In the genomic region with DNA sequence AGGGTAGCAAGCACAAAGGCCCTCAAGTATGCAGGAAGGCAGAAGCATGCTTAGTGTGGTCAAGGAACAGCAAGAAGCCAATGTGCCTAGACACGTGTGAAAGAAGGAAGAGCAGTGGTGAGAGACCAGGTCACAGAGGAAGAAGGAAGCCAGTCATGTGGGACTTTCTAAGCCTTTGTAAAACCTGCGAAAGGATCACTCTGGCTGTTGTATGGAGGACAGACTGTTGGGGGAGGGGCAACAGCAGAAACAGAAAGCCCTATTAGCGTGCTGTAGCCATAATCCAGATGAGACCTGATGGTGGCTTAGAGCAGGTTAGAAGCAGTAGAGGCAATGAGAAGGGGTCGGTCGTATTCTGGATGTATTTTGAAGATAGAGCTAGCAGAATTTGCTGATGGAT, we compare ENCODE assay signal across 28 cellular contexts. TPM values are rescaled to one million over a fixed set of nuclear protein-coding genes. Genes with fewer than 3 reads are reported as not detected.
DNase-seq lines count a peak whose midpoint lies in the region; ATAC-seq, FAIRE-seq and TF ChIP-seq lines count a peak whose summit lies in the region.
"Had no signal": no experiment of that assay in that cellular context is flagged by ENCODE, and none has a peak within 500 bp of the region (broad histone marks: within the 10 kb centered on the region; RNA-seq: fewer than 3 reads in every experiment).

No MANE protein-coding gene starts in this region.

- peaks cover 54% of the 10 kb centered on the region for H3F3A ChIP-seq in neural progenitor cell (ENCODE audit: low read depth)

- TF ChIP-seq EP300 in GM12878 (IDR thresholded peaks at IDR 0.05; ENCODE audit: borderline replicate concordance in 1 of 2, control insufficient read depth in 1 of 2, low read depth in 2 of 2, low read length in 2 of 2): no peak

- H3K4me2 ChIP-seq in GM12878 (ENCODE audit: control insufficient read depth, insufficient read depth): no peak overlapping the region; the same call in 1 of the 2 replicates
- H3K4me2 ChIP-seq in neural progenitor cell: no peak overlapping the region
- H3K4me2 ChIP-seq: KMS-11 had no signal

- H3K4me3 ChIP-seq in GM12878 (no peak overlapping the region), neural progenitor cell (no peak overlapping the region)
- H3K4me3 ChIP-seq: heart left ventricle, skin epidermis, thoracic aorta, vagina had no signal

- no peak overlapping the region for H3K27ac ChIP-seq in GM12878 (ENCODE audit: control insufficient read depth, insufficient read depth)
- H3K27ac ChIP-seq in neural progenitor cell: no peak overlapping the region
- H3K27ac ChIP-seq: heart left ventricle, KMS-11, skin epidermis, thoracic aorta, vagina had no signal

- ATAC-seq in GM12878: peak; percentile 46
- ATAC-seq: heart left ventricle; left colon; naive thymus-derived CD4-positive, alpha-beta T cell; stimulated activated effector memory CD8-positive, alpha-beta T cell treated with anti-CD3 and anti-CD28 coated beads, Interleukin-12 subunit alpha, Interleukin-12 subunit beta, amount 100 ng/mL, for 72 hours had no signal

- in situ Hi-C loops in GM12878 (cut with MboI): no loop called here

- peaks cover 24% of the 10 kb centered on the region for H3K4me1 Mint-ChIP-seq in activated naive CD4-positive, alpha-beta T cell treated with anti-CD3 and anti-CD28 coated beads, Interleukin-2, amount 10 ng/mL, durations not matched to agents 7 days and 5 days
- H3K4me1 Mint-ChIP-seq in IgD-negative memory B cell (peaks cover 3 to 16% (median 12%) of the 10 kb centered on the region in 3 donors), neural progenitor cell (peaks cover 59% of the 10 kb centered on the region)

- H4K20me1 ChIP-seq in GM12878 (ENCODE audit: control insufficient read depth, insufficient read depth): no peaks in the 10 kb centered on the region
- H4K20me1 ChIP-seq in neural progenitor cell (ENCODE audit: low read depth): no peaks in the 10 kb centered on the region

- H3K79me2 ChIP-seq in GM12878 (ENCODE audit: control insufficient read depth, insufficient read depth, low read length) (no peaks in the 10 kb centered on the region), neural progenitor cell (ENCODE audit: low read depth) (peaks cover 8% of the 10 kb centered on the region)

- 35% methylated on average over 5 of the region's 5 CpGs for WGBS in GM12878 (ENCODE audit: insufficient coverage, insufficient replicate concordance, low lambda C conversion rate, missing lambda C conversion rate)

- POLR2A ChIA-PET in GM12878 (lab: Charles Lee): interaction anchor here (1.2 to 2.1 kb wide), 2 partner anchors 8 to 21 kb away, joined by 4 to 7 read pairs; partner anchors contain the start of gene PTMS

- no peak overlapping the region for H3K9ac ChIP-seq in GM12878 (ENCODE audit: control insufficient read depth, insufficient read depth, low read length)
- H3K9ac ChIP-seq in neural progenitor cell: no peak overlapping the region
- H3K9ac ChIP-seq: KMS-11 had no signal

- H3K27me3 Mint-ChIP-seq in activated naive CD4-positive, alpha-beta T cell treated with anti-CD3 and anti-CD28 coated beads, Interleukin-2, amount 10 ng/mL, durations not matched to agents 7 days and 5 days: peaks cover 65% of the 10 kb centered on the region
- H3K27me3 Mint-ChIP-seq in IgD-negative memory B cell (peaks cover 1% of the 10 kb centered on the region), neural progenitor cell (ENCODE audit: insufficient read depth, low read depth) (peaks cover 5% of the 10 kb centered on the region)

- TF ChIP-seq RAD21 in GM12878 (IDR thresholded peaks at IDR 0.05; ENCODE audit: insufficient read depth, low read depth, low read length): no peak

- TF ChIP-seq POLR2A in GM12878 (IDR thresholded peaks at IDR 0.05; ENCODE audit: low read depth, low read length): no peak

- BruUV-seq in GM12878 (replicated peaks; lab: Mats Ljungman, UMichigan): no TSS peak

- peak overlapping the region; percentile 13 for H3K27ac Mint-ChIP-seq in activated naive CD4-positive, alpha-beta T cell treated with anti-CD3 and anti-CD28 coated beads, Interleukin-2, amount 10 ng/mL, durations not matched to agents 7 days and 5 days
- peak overlapping the region in 2 of 3 donors; percentile 33 to 76 for H3K27ac Mint-ChIP-seq in IgD-negative memory B cell
- H3K27ac Mint-ChIP-seq in neural progenitor cell: peak overlapping the region; percentile 46
- H3K27ac Mint-ChIP-seq: naive thymus-derived CD4-positive, alpha-beta T cell; stimulated activated effector memory CD8-positive, alpha-beta T cell treated with anti-CD3 and anti-CD28 coated beads, Interleukin-12 subunit alpha, Interleukin-12 subunit beta, amount 100 ng/mL, for 72 hours had no signal

- TF ChIP-seq CTCF in GM12878 (IDR thresholded peaks at IDR 0.05 in 2 of 3, conservative IDR thresholded peaks at IDR 0.05 in 1 of 3; ENCODE audit: control insufficient read depth in 2 of 3, extremely low read depth in 1 of 3, insufficient read depth in 1 of 3, low read depth in 3 of 3, low read length in 3 of 3): no peak
- TF ChIP-seq CTCF in neural progenitor cell (IDR thresholded peaks at IDR 0.05): no peak

- H3K36me3 ChIP-seq in GM12878 (ENCODE audit: control insufficient read depth in 2 of 2, insufficient read depth in 2 of 2, low read length in 1 of 2) (no peaks in the 10 kb centered on the region), neural progenitor cell (no peaks in the 10 kb centered on the region)
- H3K36me3 ChIP-seq: heart left ventricle, thoracic aorta, vagina had no signal

- H3K4me1 ChIP-seq in GM12878 (ENCODE audit: control insufficient read depth, insufficient read depth, low read length): peaks cover 12% of the 10 kb centered on the region
- H3K4me1 ChIP-seq in neural progenitor cell: peaks cover 40% of the 10 kb centered on the region

- no peak for FAIRE-seq in GM12878 (lab: Jason Lieb, UNC)

- SMC1A ChIA-PET in GM12878 (lab: Charles Lee; ENCODE audit: uncharacterized antibody, unreplicated experiment): interaction anchor here (1.2 to 1.9 kb wide), 3 partner anchors 10 to 22 kb away, joined by 3 to 7 read pairs (median 5); no protein-coding TSS in a partner anchor

- H3K27me3 ChIP-seq in GM12878 (replicated peaks in 1 of 2; ENCODE audit: control insufficient read depth in 2 of 2, insufficient read depth in 2 of 2, low read length in 1 of 2) (no peaks in the 10 kb centered on the region), neural progenitor cell (no peaks in the 10 kb centered on the region)
- H3K27me3 ChIP-seq: heart left ventricle, vagina had no signal

- CTCF ChIA-PET in activated naive CD4-positive, alpha-beta T cell treated with anti-CD3 and anti-CD28 coated beads, Interleukin-2, amount 10 ng/mL, durations not matched to agents 7 days and 5 days (lab: Charles Lee): interaction anchor here (0.9 to 3.6 kb wide), 7 partner anchors 8 to 66 kb away, joined by 3 to 13 read pairs (median 5); partner anchors contain the start of gene PTMS
- CTCF ChIA-PET in GM12878 (lab: Yijun Ruan, JAX): interaction anchor here (1.6 to 10.9 kb wide), 3 partner anchors 8 to 76 kb away, joined by 5 to 221 read pairs (median 9); partner anchors contain the start of genes LAG3 and PTMS

- H3K4me3 Mint-ChIP-seq in activated naive CD4-positive, alpha-beta T cell treated with anti-CD3 and anti-CD28 coated beads, Interleukin-2, amount 10 ng/mL, durations not matched to agents 7 days and 5 days: no peak overlapping the region
- H3K4me3 Mint-ChIP-seq in IgD-negative memory B cell (peak overlapping the region in 2 of 4 donors; percentile 5 to 72), neural progenitor cell (peak overlapping the region; percentile 48)
- H3K4me3 Mint-ChIP-seq: naive thymus-derived CD4-positive, alpha-beta T cell; stimulated activated effector memory CD8-positive, alpha-beta T cell treated with anti-CD3 and anti-CD28 coated beads, Interleukin-12 subunit alpha, Interleukin-12 subunit beta, amount 100 ng/mL, for 72 hours had no signal

- H3K36me3 Mint-ChIP-seq in activated naive CD4-positive, alpha-beta T cell treated with anti-CD3 and anti-CD28 coated beads, Interleukin-2, amount 10 ng/mL, durations not matched to agents 7 days and 5 days: no peaks in the 10 kb centered on the region
- H3K36me3 Mint-ChIP-seq in IgD-negative memory B cell (no peaks in the 10 kb centered on the region), neural progenitor cell (no peaks in the 10 kb centered on the region)
- H3K36me3 Mint-ChIP-seq: naive thymus-derived CD4-positive, alpha-beta T cell had no signal

- H3K9me3 Mint-ChIP-seq in activated naive CD4-positive, alpha-beta T cell treated with anti-CD3 and anti-CD28 coated beads, Interleukin-2, amount 10 ng/mL, durations not matched to agents 7 days and 5 days: no peaks in the 10 kb centered on the region
- no peaks in the 10 kb centered on the region for H3K9me3 Mint-ChIP-seq in IgD-negative memory B cell
- H3K9me3 Mint-ChIP-seq in neural progenitor cell: no peaks in the 10 kb centered on the region
- H3K9me3 Mint-ChIP-seq: stimulated activated effector memory CD8-positive, alpha-beta T cell treated with anti-CD3 and anti-CD28 coated beads, Interleukin-12 subunit alpha, Interleukin-12 subunit beta, amount 100 ng/mL, for 72 hours had no signal

- H3K9me3 ChIP-seq in GM12878 (replicated peaks; ENCODE audit: control insufficient read depth, insufficient read depth, low read length) (no peaks in the 10 kb centered on the region), neural progenitor cell (ENCODE audit: low read depth) (no peaks in the 10 kb centered on the region)
- H3K9me3 ChIP-seq: heart left ventricle, thoracic aorta, vagina had no signal

- DNase-seq in activated naive CD4-positive, alpha-beta T cell treated with anti-CD3 and anti-CD28 coated beads, Interleukin-2, amount 10 ng/mL, durations not matched to agents 7 days and 5 days: no peak
- no peak for DNase-seq in activated naive CD4-positive, alpha-beta T cell treated with anti-CD3 and anti-CD28 coated beads, Interleukin-2, amount 50 U/mL, for 16 hours
- DNase-seq in GM12878 (ENCODE audit: low read depth, low spot score) (no peak), neural progenitor cell (ENCODE audit: low spot score) (peak; percentile 64), amniotic stem cell (lab: John Stamatoyannopoulos, UW) (no peak), NCI-H446 treated with DMSO at 0.1 percent for 48 hours (lab: John Stamatoyannopoulos, UW) (no peak), dedifferentiated amniotic fluid mesenchymal stem cell (ENCODE audit: extremely low spot score) (no peak)
- DNase-seq: ACHN; activated CD4-positive, alpha-beta T cell treated with anti-CD3 and anti-CD28 coated beads, Interleukin-2, amount 50 U/mL, for 48 hours; aorta; C1 segment of cervical spinal cord; caudate nucleus; HCEC 1CT; left colon; MV-4-11; naive thymus-derived CD4-positive, alpha-beta T cell; NCI-H1694 treated with DMSO at 0.1 percent for 48 hours; NCI-H774; stimulated activated CD4-positive, alpha-beta T cell treated with anti-CD3 and anti-CD28 coated beads, Interleukin-2, amount 100 ng/mL, for 24 hours had no signal

- RAD21 ChIA-PET in GM12878 (lab: Charles Lee; ENCODE audit: unreplicated experiment): interaction anchor here (1.5 to 1.7 kb wide), 2 partner anchors 14 to 22 kb away, joined by 3 read pairs; no protein-coding TSS in a partner anchor

- peak overlapping the region; percentile 60 for H2AFZ ChIP-seq in GM12878 (ENCODE audit: control insufficient read depth, low read depth, low read length)
- H2AFZ ChIP-seq in neural progenitor cell (replicated peaks): no peak overlapping the region

- intact Hi-C loops in GM12878 (cut with micrococcal nuclease; ENCODE audit: unreplicated experiment): no loop called here

RNA-seq across cellular contexts. Expression of gene MLF2, which starts 5.6 kb away (rescaled TPM):
- 152 TPM for polyA plus RNA-seq in IgD-negative memory B cell
- total RNA-seq in GM12878 (2013; cell fraction: nucleolus; rRNA removed): 48.0 and 57.5 TPM in 2 replicates
- 131 and 139 TPM in 2 replicates for total RNA-seq in GM12878 (2014; rRNA removed)
- total RNA-seq in GM12878 (2014; rRNA removed; fragmentation: Illumina TruSeq; extraction: Trizol): 59.2 and 63.4 TPM in 2 replicates
- total RNA-seq in GM12878 (2021): 125 and 129 TPM in 2 replicates
- 86.0 TPM for polyA plus RNA-seq in GM12878 (2011; ENCODE audit: low read depth)
- polyA plus RNA-seq in GM12878 (2011; rRNA removed): 122 and 172 TPM in 2 replicates
- polyA plus RNA-seq in GM12878 (2011; cell fraction: cytosol; rRNA removed): 211 and 234 TPM in 2 replicates
- 158 and 178 TPM in 2 replicates for polyA plus RNA-seq in GM12878 (2011; cell fraction: nucleus; rRNA removed)
- polyA plus RNA-seq in GM12878 (2012): 111 and 119 TPM in 2 replicates
- polyA plus RNA-seq in GM12878 (2014; fragmentation: Illumina TruSeq; extraction: Trizol): 91.6 and 111 TPM in 2 replicates
- 10 to 100 TPM; 13.5 to 21.5 TPM for polyA plus RNA-seq in GM12878 (2014; fragmentation: Nextera tagmentation; extraction: Ambion mirVana)
- polyA plus RNA-seq in GM12878 (2014; rRNA removed): 170 and 181 TPM in 2 replicates
- polyA plus RNA-seq in GM12878 (2016; fragmentation: Nextera tagmentation; extraction: Ambion mirVana): 100 to 1,000 TPM; 222 TPM
- 138 and 158 TPM in 2 replicates for polyA minus RNA-seq in GM12878 (2011; rRNA and poly(A)+ RNA removed)
- polyA minus RNA-seq in GM12878 (2011; cell fraction: cytosol; rRNA and poly(A)+ RNA removed): 37.3 and 37.4 TPM in 2 replicates
- 71.1 and 81.7 TPM in 2 replicates for polyA minus RNA-seq in GM12878 (2011; cell fraction: nucleus; rRNA and poly(A)+ RNA removed)
- total RNA-seq in neural progenitor cell (ENCODE audit: low replicate concordance): 120 and 164 TPM in 2 replicates

RNA-seq across cellular contexts. Expression of gene PTMS, which starts 7.7 kb away (rescaled TPM):
- polyA plus RNA-seq in IgD-negative memory B cell (2.5 TPM), GM12878 (2011; rRNA removed) (29.0 and 51.2 TPM in 2 replicates), GM12878 (2014; fragmentation: Illumina TruSeq; extraction: Trizol) (41.3 and 90.6 TPM in 2 replicates), GM12878 (2014; fragmentation: Nextera tagmentation; extraction: Ambion mirVana) (1 to 10 TPM; 2.1 to 4.5 TPM), GM12878 (2014; rRNA removed) (46.5 and 47.5 TPM in 2 replicates), GM12878 (2016; fragmentation: Nextera tagmentation; extraction: Ambion mirVana) (10 to 100 TPM in 1 of 2 experiments, 1 to 10 TPM in 1; 4.9 to 27.8 TPM)
- 3.9 and 4.2 TPM in 2 replicates for total RNA-seq in GM12878 (2013; cell fraction: nucleolus; rRNA removed)
- total RNA-seq in GM12878 (2014; rRNA removed) (20.7 and 23.1 TPM in 2 replicates), GM12878 (2014; rRNA removed; fragmentation: Illumina TruSeq; extraction: Trizol) (31.8 and 34.0 TPM in 2 replicates), GM12878 (2021) (127 and 131 TPM in 2 replicates), neural progenitor cell (ENCODE audit: low replicate concordance) (134 and 608 TPM in 2 replicates)
- polyA plus RNA-seq in GM12878 (2011; ENCODE audit: low read depth): 60.3 TPM
- 59.9 and 62.2 TPM in 2 replicates for polyA plus RNA-seq in GM12878 (2011; cell fraction: cytosol; rRNA removed)
- polyA plus RNA-seq in GM12878 (2011; cell fraction: nucleus; rRNA removed): 38.8 and 59.5 TPM in 2 replicates
- polyA plus RNA-seq in GM12878 (2012): 51.5 and 71.6 TPM in 2 replicates
- polyA minus RNA-seq in GM12878 (2011; rRNA and poly(A)+ RNA removed): 9.1 and 13.0 TPM in 2 replicates
- polyA minus RNA-seq in GM12878 (2011; cell fraction: cytosol; rRNA and poly(A)+ RNA removed): 17.9 and 25.4 TPM in 2 replicates
- polyA minus RNA-seq in GM12878 (2011; cell fraction: nucleus; rRNA and poly(A)+ RNA removed): 5.7 and 7.4 TPM in 2 replicates
- polyA plus RNA-seq: naive thymus-derived CD4-positive, alpha-beta T cell had no signal

RNA-seq across cellular contexts. Expression of gene LAG3, which starts 13.8 kb away (rescaled TPM):
- polyA plus RNA-seq in IgD-negative memory B cell (0.88 TPM), GM12878 (2011; rRNA removed) (0.26 and 0.52 TPM in 2 replicates), GM12878 (2014; fragmentation: Illumina TruSeq; extraction: Trizol) (0.97 and 1.1 TPM in 2 replicates), GM12878 (2014; fragmentation: Nextera tagmentation; extraction: Ambion mirVana) (under 1 TPM in 1 of 2 experiments, not detected in 1; 0.53 TPM), GM12878 (2014; rRNA removed) (2.3 and 2.4 TPM in 2 replicates), GM12878 (2016; fragmentation: Nextera tagmentation; extraction: Ambion mirVana) (1 to 10 TPM in 1 of 2 experiments, under 1 TPM in 1; 0.77 to 1.4 TPM)
- total RNA-seq in GM12878 (2013; cell fraction: nucleolus; rRNA removed): 2.0 and 2.8 TPM in 2 replicates
- total RNA-seq in GM12878 (2014; rRNA removed) (0.79 and 1.3 TPM in 2 replicates), GM12878 (2014; rRNA removed; fragmentation: Illumina TruSeq; extraction: Trizol) (0.60 and 1.0 TPM in 2 replicates), GM12878 (2021) (4.2 and 5.2 TPM in 2 replicates), neural progenitor cell (ENCODE audit: low replicate concordance) (0.45 and 2.9 TPM in 2 replicates)
- 1.3 TPM for polyA plus RNA-seq in GM12878 (2011; ENCODE audit: low read depth)
- polyA plus RNA-seq in GM12878 (2011; cell fraction: cytosol; rRNA removed): 0.40 TPM in 2 replicates
- 2.3 and 3.7 TPM in 2 replicates for polyA plus RNA-seq in GM12878 (2011; cell fraction: nucleus; rRNA removed)
- polyA plus RNA-seq in GM12878 (2012): 4.2 and 4.3 TPM in 2 replicates
- polyA minus RNA-seq in GM12878 (2011; rRNA and poly(A)+ RNA removed): 0.15 and 0.67 TPM in 2 replicates
- not detected in 2 replicates for polyA minus RNA-seq in GM12878 (2011; cell fraction: cytosol; rRNA and poly(A)+ RNA removed)
- polyA minus RNA-seq in GM12878 (2011; cell fraction: nucleus; rRNA and poly(A)+ RNA removed): 0.60 and 0.67 TPM in 2 replicates

RNA-seq across cellular contexts. Expression of gene CD4, which starts 30.8 kb away (rescaled TPM):
- 6.6 TPM for polyA plus RNA-seq in IgD-negative memory B cell
- total RNA-seq in GM12878 (2013; cell fraction: nucleolus; rRNA removed): not detected in 2 replicates
- total RNA-seq in GM12878 (2014; rRNA removed): 0.40 and 0.49 TPM in 2 replicates
- 0.60 and 0.81 TPM in 2 replicates for total RNA-seq in GM12878 (2014; rRNA removed; fragmentation: Illumina TruSeq; extraction: Trizol)
- 1.6 and 1.8 TPM in 2 replicates for total RNA-seq in GM12878 (2021)
- 0.07 TPM for polyA plus RNA-seq in GM12878 (2011; ENCODE audit: low read depth)
- 0.27 and 0.29 TPM in 2 replicates for polyA plus RNA-seq in GM12878 (2011; rRNA removed)
- 0.22 and 0.28 TPM in 2 replicates for polyA plus RNA-seq in GM12878 (2011; cell fraction: cytosol; rRNA removed)
- 0.39 and 0.50 TPM in 2 replicates for polyA plus RNA-seq in GM12878 (2011; cell fraction: nucleus; rRNA removed)
- polyA plus RNA-seq in GM12878 (2012): 0.05 and 0.36 TPM in 2 replicates
- polyA plus RNA-seq in GM12878 (2014; fragmentation: Illumina TruSeq; extraction: Trizol): 1.5 and 2.4 TPM in 2 replicates
- under 1 TPM; 0.49 to 0.85 TPM for polyA plus RNA-seq in GM12878 (2014; fragmentation: Nextera tagmentation; extraction: Ambion mirVana)
- polyA plus RNA-seq in GM12878 (2014; rRNA removed): 0.85 and 1.3 TPM in 2 replicates
- polyA plus RNA-seq in GM12878 (2016; fragmentation: Nextera tagmentation; extraction: Ambion mirVana): under 1 TPM; 0.24 to 0.57 TPM
- 0.21 and 0.29 TPM in 2 replicates for polyA minus RNA-seq in GM12878 (2011; rRNA and poly(A)+ RNA removed)
- polyA minus RNA-seq in GM12878 (2011; cell fraction: cytosol; rRNA and poly(A)+ RNA removed): 0.40 TPM in 1 of 2 replicates, not detected in the other
- polyA minus RNA-seq in GM12878 (2011; cell fraction: nucleus; rRNA and poly(A)+ RNA removed): not detected in 2 replicates
- total RNA-seq in neural progenitor cell (ENCODE audit: low replicate concordance): 2.0 and 2.5 TPM in 2 replicates
- total RNA-seq: dermis microvascular lymphatic vessel endothelial cell, pulmonary artery endothelial cell had no signal

RNA-seq across cellular contexts. Expression of gene COPS7A, which starts 34.7 kb away (rescaled TPM):
- polyA plus RNA-seq in IgD-negative memory B cell (36.8 TPM), GM12878 (2011; rRNA removed) (43.5 and 70.9 TPM in 2 replicates), GM12878 (2014; fragmentation: Illumina TruSeq; extraction: Trizol) (43.5 and 45.0 TPM in 2 replicates), GM12878 (2014; fragmentation: Nextera tagmentation; extraction: Ambion mirVana) (10 to 100 TPM; 25.7 to 26.1 TPM), GM12878 (2014; rRNA removed) (55.3 and 61.7 TPM in 2 replicates), GM12878 (2016; fragmentation: Nextera tagmentation; extraction: Ambion mirVana) (10 to 100 TPM; 67.9 to 74.0 TPM)
- 19.2 and 28.2 TPM in 2 replicates for total RNA-seq in GM12878 (2013; cell fraction: nucleolus; rRNA removed)
- total RNA-seq in GM12878 (2014; rRNA removed) (53.6 and 56.3 TPM in 2 replicates), GM12878 (2014; rRNA removed; fragmentation: Illumina TruSeq; extraction: Trizol) (26.8 and 28.8 TPM in 2 replicates), GM12878 (2021) (42.1 and 48.4 TPM in 2 replicates), neural progenitor cell (ENCODE audit: low replicate concordance) (24.5 and 41.8 TPM in 2 replicates)
- polyA plus RNA-seq in GM12878 (2011; ENCODE audit: low read depth): 21.7 TPM
- 76.3 and 82.0 TPM in 2 replicates for polyA plus RNA-seq in GM12878 (2011; cell fraction: cytosol; rRNA removed)
- 101 and 137 TPM in 2 replicates for polyA plus RNA-seq in GM12878 (2011; cell fraction: nucleus; rRNA removed)
- polyA plus RNA-seq in GM12878 (2012): 31.2 and 38.5 TPM in 2 replicates
- 30.3 and 47.1 TPM in 2 replicates for polyA minus RNA-seq in GM12878 (2011; rRNA and poly(A)+ RNA removed)
- polyA minus RNA-seq in GM12878 (2011; cell fraction: cytosol; rRNA and poly(A)+ RNA removed): 9.5 and 9.9 TPM in 2 replicates
- polyA minus RNA-seq in GM12878 (2011; cell fraction: nucleus; rRNA and poly(A)+ RNA removed): 9.6 and 16.2 TPM in 2 replicates
